Comparison of ENCODE assay signal across 13 cellular contexts in genomic region chr16:72434159-72434558, GRCh38.
DNase-seq lines count a peak whose midpoint lies in the region; ATAC-seq and TF ChIP-seq lines count a peak whose summit lies in the region.
"Had no signal": no experiment of that assay in that cellular context is flagged by ENCODE, and none has a peak within 500 bp of the region (broad histone marks: within the 10 kb centered on the region; RNA-seq: fewer than 3 reads in every experiment).

No MANE protein-coding gene starts in this region.

- no peak overlapping the region for H3K4me3 Mint-ChIP-seq in stimulated activated naive B cell treated with anti-CD40 and anti-IgM and Interleukin-4, amounts not matched to agents 10 μg/mL and 1 μg/mL and 100 μg/mL, for 72 hours
- H3K4me3 Mint-ChIP-seq: CD8-positive, alpha-beta memory T cell had no signal

- H3K4me3 ChIP-seq in GM23248 = no peak overlapping the region
- no peak overlapping the region for H3K4me3 ChIP-seq in NB4 (ENCODE audit: low read depth, low read length)
- H3K4me3 ChIP-seq in cardiac fibroblast (replicated peaks in 1 of 2; ENCODE audit: low read depth in 2 of 2, low read length in 2 of 2) = no peak overlapping the region

- H3K4me1 ChIP-seq in GM23248 (ENCODE audit: insufficient read depth) = no peaks in the 10 kb centered on the region

- in situ Hi-C loops in GM23248 (cut with MboI) = no loop called here

- no peak overlapping the region for H3K4me2 ChIP-seq in GM23248 (ENCODE audit: unreplicated experiment)

- TF ChIP-seq POLR2A in NB4 (IDR thresholded peaks at IDR 0.05; ENCODE audit: extremely low read depth, insufficient read length) = no peak

- H3K9me2 ChIP-seq in GM23248 (ENCODE audit: insufficient read depth) = no peaks in the 10 kb centered on the region

- H3K9me3 ChIP-seq in GM23248 (ENCODE audit: low read depth) = no peaks in the 10 kb centered on the region

- H4K20me1 ChIP-seq in GM23248 (ENCODE audit: insufficient read depth) = no peaks in the 10 kb centered on the region

- ATAC-seq in stimulated activated naive B cell treated with anti-CD40 and anti-IgM and Interleukin-4, amounts not matched to agents 10 μg/mL and 1 μg/mL and 100 μg/mL, for 72 hours (replicated peaks) = no peak

- H3K79me2 ChIP-seq in GM23248 (ENCODE audit: insufficient read depth) = no peaks in the 10 kb centered on the region

- H3K9me3 Mint-ChIP-seq in stimulated activated naive B cell treated with anti-CD40 and anti-IgM and Interleukin-4, amounts not matched to agents 10 μg/mL and 1 μg/mL and 100 μg/mL, for 72 hours = peaks cover 17 to 29% of the 10 kb centered on the region in 2 donors

- no peaks in the 10 kb centered on the region; the same call in 1 of the 2 replicates for H3K36me3 ChIP-seq in GM23248 (ENCODE audit: low read depth)

- H2AFZ ChIP-seq in GM23248 = no peak overlapping the region

- TF ChIP-seq CTCF in NB4 (IDR thresholded peaks at IDR 0.05; ENCODE audit: low read depth, low read length) (no peak), cardiac fibroblast (IDR thresholded peaks at IDR 0.05; ENCODE audit: low read depth, low read length) (no peak)

- no peaks in the 10 kb centered on the region for H3F3A ChIP-seq in GM23248 (ENCODE audit: insufficient read depth)

- H3K36me3 Mint-ChIP-seq in stimulated activated naive B cell treated with anti-CD40 and anti-IgM and Interleukin-4, amounts not matched to agents 10 μg/mL and 1 μg/mL and 100 μg/mL, for 72 hours = peaks cover 4 to 21% of the 10 kb centered on the region in 2 donors

- no peaks in the 10 kb centered on the region for H3K27me3 Mint-ChIP-seq in stimulated activated naive B cell treated with anti-CD40 and anti-IgM and Interleukin-4, amounts not matched to agents 10 μg/mL and 1 μg/mL and 100 μg/mL, for 72 hours

- no peak overlapping the region for H3K27ac ChIP-seq in GM23248

- 88 to 90% methylated on average over 2 of the region's 2 CpGs for WGBS in GM23248 (ENCODE audit: low coverage in 1 of 2, low lambda C conversion rate in 2 of 2, missing lambda C conversion rate in 2 of 2), 2 experiments

- H3K4me1 Mint-ChIP-seq in stimulated activated naive B cell treated with anti-CD40 and anti-IgM and Interleukin-4, amounts not matched to agents 10 μg/mL and 1 μg/mL and 100 μg/mL, for 72 hours = no peaks in the 10 kb centered on the region
- H3K4me1 Mint-ChIP-seq: CD8-positive, alpha-beta memory T cell had no signal

- no peak overlapping the region for H3K9ac ChIP-seq in GM23248

- H3K27me3 ChIP-seq in GM23248 (replicated peaks; ENCODE audit: insufficient read depth) = no peaks in the 10 kb centered on the region

- no peak overlapping the region for H3K27ac Mint-ChIP-seq in stimulated activated naive B cell treated with anti-CD40 and anti-IgM and Interleukin-4, amounts not matched to agents 10 μg/mL and 1 μg/mL and 100 μg/mL, for 72 hours
- H3K27ac Mint-ChIP-seq: CD8-positive, alpha-beta memory T cell had no signal

- peak; percentile 10 for DNase-seq in GM23248
- DNase-seq in NB4 (ENCODE audit: low read depth) = peak; percentile 57
- peak; percentile 55 to 56 for DNase-seq in cardiac fibroblast (ENCODE audit: low read depth in 2 of 2)
- peak; percentile 32 for DNase-seq in kidney tubule cell (ENCODE audit: low spot score)
- DNase-seq in stimulated activated naive B cell treated with anti-CD40 and anti-IgM and Interleukin-4, amounts not matched to agents 10 μg/mL and 1 μg/mL and 100 μg/mL, for 72 hours = no peak
- no peak for DNase-seq in stimulated activated naive CD4-positive, alpha-beta T cell treated with Interleukin-2 at 50 U/mL for 16 hours (lab: John Stamatoyannopoulos, UW)
- DNase-seq in Ammon's horn (ENCODE audit: low spot score) = no peak
- DNase-seq: activated naive CD4-positive, alpha-beta T cell treated with Interleukin-2 at 50 U/mL for 16 hours; CD8-positive, alpha-beta memory T cell; H7; hippocampal formation; NCI-H2081 treated with DMSO at 0.1 percent for 48 hours; T-helper 9 cell had no signal

Comparison
In these comparisons a context has a peak if more than half of its experiments do, and no peak if none do; other contexts are left out.
1. DNase-seq: peak in GM23248 (single experiment), NB4 (single experiment), cardiac fibroblast (2 of 2) and kidney tubule cell (single experiment); none in stimulated activated naive B cell treated with anti-CD40 and anti-IgM and Interleukin-4, amounts not matched to agents 10 μg/mL and 1 μg/mL and 100 μg/mL, for 72 hours (single experiment), stimulated activated naive CD4-positive, alpha-beta T cell treated with Interleukin-2 at 50 U/mL for 16 hours (single experiment) and Ammon's horn (single experiment).